ENCODE assay signal across 18 cellular contexts in the genomic region with DNA sequence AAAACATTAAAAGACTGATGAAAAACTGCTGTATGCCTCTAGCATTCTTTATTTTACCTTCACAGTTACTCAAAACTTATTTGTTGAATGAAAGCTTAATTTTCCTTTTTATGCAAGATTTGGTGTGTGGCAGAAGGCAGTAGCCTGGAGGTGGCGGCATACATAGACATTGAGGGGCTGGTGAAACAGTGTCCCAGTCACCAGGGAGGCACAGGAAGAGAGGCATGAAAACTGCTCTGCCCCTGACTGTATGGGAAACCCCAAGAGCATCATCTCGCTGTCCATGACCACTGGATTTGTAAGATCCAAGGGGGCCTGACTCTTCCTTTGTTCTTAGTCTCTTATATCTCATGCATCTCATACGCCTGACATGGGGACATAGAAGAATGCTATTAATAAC.
DNase-seq lines count a peak whose midpoint lies in the region; ATAC-seq and TF ChIP-seq lines count a peak whose summit lies in the region.
"Had no signal": no experiment of that assay in that cellular context is flagged by ENCODE, and none has a peak within 500 bp of the region (broad histone marks: within the 10 kb centered on the region; RNA-seq: fewer than 3 reads in every experiment).

No MANE protein-coding gene starts in this region.

- H3K9me3 ChIP-seq in Loucy (ENCODE audit: insufficient read depth, low read depth, low read length) = no peaks in the 10 kb centered on the region
- H3K9me3 ChIP-seq: A549; BLaER1 treated with 17β-estradiol and CSF1 and Interleukin-3, amounts not matched to agents 10 nM and 100 nM; Caco-2 had no signal

- H3K4me1 ChIP-seq in Loucy (ENCODE audit: insufficient read depth, low read length, poor library complexity, severe bottlenecking) = peaks cover 6% of the 10 kb centered on the region
- H3K4me1 ChIP-seq: A549, Caco-2 had no signal

- H3K36me3 Mint-ChIP-seq in WTC11 (no peaks in the 10 kb centered on the region), glutamatergic neuron (ENCODE audit: unreplicated experiment) (no peaks in the 10 kb centered on the region)
- H3K36me3 Mint-ChIP-seq: CD8-positive, alpha-beta T cell had no signal

- POLR2A ChIA-PET in WTC11 (lab: Charles Lee) = no interaction called here

- H3K27me3 ChIP-seq in GM06990 (replicated peaks; ENCODE audit: control insufficient read depth, insufficient read depth, low read length) (no peaks in the 10 kb centered on the region), Loucy (ENCODE audit: insufficient read depth, low read length, poor library complexity, severe bottlenecking) (no peaks in the 10 kb centered on the region)
- H3K27me3 ChIP-seq: BLaER1 treated with 17β-estradiol and CSF1 and Interleukin-3, amounts not matched to agents 10 nM and 100 nM had no signal

- H3K4me1 Mint-ChIP-seq in WTC11 = peaks cover 37% of the 10 kb centered on the region
- H3K4me1 Mint-ChIP-seq in glutamatergic neuron (ENCODE audit: low read depth, unreplicated experiment) = peaks cover 23% of the 10 kb centered on the region
- H3K4me1 Mint-ChIP-seq: B cell had no signal

- H3K9ac ChIP-seq in Loucy (ENCODE audit: low read depth, low read length, poor library complexity, severe bottlenecking) = no peak overlapping the region
- H3K9ac ChIP-seq: BLaER1 treated with 17β-estradiol and CSF1 and Interleukin-3, amounts not matched to agents 10 nM and 100 nM had no signal

- H4K20me1 ChIP-seq in Loucy (ENCODE audit: insufficient read depth, low read length, poor library complexity, severe bottlenecking) = no peaks in the 10 kb centered on the region
- H4K20me1 ChIP-seq: BLaER1 treated with 17β-estradiol and CSF1 and Interleukin-3, amounts not matched to agents 10 nM and 100 nM had no signal

- H3K4me3 ChIP-seq in GM06990 (replicated peaks; ENCODE audit: low read depth, low read length) = no peak overlapping the region
- no peak overlapping the region for H3K4me3 ChIP-seq in Loucy (ENCODE audit: low read length, poor library complexity, severe bottlenecking)
- H3K4me3 ChIP-seq: A549; BLaER1 treated with 17β-estradiol and CSF1 and Interleukin-3, amounts not matched to agents 10 nM and 100 nM had no signal

- CTCF ChIA-PET in WTC11 (lab: Charles Lee) = interaction anchor here (0.8 to 1.2 kb wide), 2 partner anchors 9 to 15 kb away, joined by 3 to 4 read pairs; no protein-coding TSS in a partner anchor

- H2AFZ ChIP-seq in Loucy (ENCODE audit: low read length) = no peak overlapping the region

- no peaks in the 10 kb centered on the region for H3K9me2 ChIP-seq in Loucy (replicated peaks; ENCODE audit: low read depth, low read length)

- H3K4me3 Mint-ChIP-seq in WTC11 (no peak overlapping the region), glutamatergic neuron (ENCODE audit: unreplicated experiment) (no peak overlapping the region)
- H3K4me3 Mint-ChIP-seq: B cell; CD4-positive, alpha-beta T cell; CD8-positive, alpha-beta T cell had no signal

- no peaks in the 10 kb centered on the region for H3K79me2 ChIP-seq in Loucy (ENCODE audit: insufficient read depth, low read length)

- no peaks in the 10 kb centered on the region for H3F3A ChIP-seq in Loucy (ENCODE audit: low read depth)

- H3K9me3 Mint-ChIP-seq in WTC11 = no peaks in the 10 kb centered on the region
- no peaks in the 10 kb centered on the region for H3K9me3 Mint-ChIP-seq in glutamatergic neuron (ENCODE audit: unreplicated experiment)
- H3K9me3 Mint-ChIP-seq: CD4-positive, alpha-beta T cell; CD8-positive, alpha-beta T cell had no signal

- no peak for DNase-seq in GM06990 (ENCODE audit: extremely low read depth, insufficient read length)
- DNase-seq in WTC11 (ENCODE audit: low spot score) = no peak
- peak; percentile 26 for DNase-seq in glutamatergic neuron
- DNase-seq in epidermal melanocyte (ENCODE audit: insufficient read length, low spot score) = no peak
- no peak for DNase-seq in glomerular visceral epithelial cell (ENCODE audit: extremely low spot score)
- DNase-seq: AML-193; Caco-2; Calu3; CD4-positive, alpha-beta T cell; CD8-positive, alpha-beta T cell; DMS79 treated with DMSO at 0.1 percent for 48 hours; GF-D8 had no signal

- H3K27me3 Mint-ChIP-seq in WTC11 (ENCODE audit: low read depth) (no peaks in the 10 kb centered on the region), glutamatergic neuron (ENCODE audit: unreplicated experiment) (peaks cover 2% of the 10 kb centered on the region)
- H3K27me3 Mint-ChIP-seq: B cell; CD4-positive, alpha-beta T cell had no signal

- H3K27ac Mint-ChIP-seq in WTC11 = no peak overlapping the region
- H3K27ac Mint-ChIP-seq in glutamatergic neuron (ENCODE audit: unreplicated experiment) = no peak overlapping the region
- H3K27ac Mint-ChIP-seq: B cell; CD4-positive, alpha-beta T cell; CD8-positive, alpha-beta T cell had no signal

- peak; percentile 2 for TF ChIP-seq CTCF in GM06990 (IDR thresholded peaks at IDR 0.05; ENCODE audit: insufficient read depth, low read length, poor library complexity, severe bottlenecking)
- TF ChIP-seq CTCF in Loucy (conservative IDR thresholded peaks at IDR 0.05; ENCODE audit: low read length) = 0 out of 2 replicates have a peak, but pooled peaks have one; percentile 11
- TF ChIP-seq CTCF in WTC11 (IDR thresholded peaks at IDR 0.05) = no peak
- TF ChIP-seq CTCF in glutamatergic neuron (IDR thresholded peaks at IDR 0.05; ENCODE audit: partially characterized antibody, unreplicated experiment) = no peak

- ATAC-seq in WTC11 = peak; percentile 68
- no peak for ATAC-seq in HG03571 (IDR thresholded peaks at IDR 0.05; ENCODE audit: unreplicated experiment)
- no peak for ATAC-seq in HG02623 (IDR thresholded peaks at IDR 0.05; ENCODE audit: unreplicated experiment)
- ATAC-seq: A549; CD8-positive, alpha-beta T cell had no signal

- no peak overlapping the region for H3K4me2 ChIP-seq in Loucy (ENCODE audit: low read depth, low read length, poor library complexity, severe bottlenecking)
- H3K4me2 ChIP-seq: A549 had no signal

- no peaks in the 10 kb centered on the region for H3K36me3 ChIP-seq in GM06990 (ENCODE audit: control insufficient read depth, insufficient read depth, low read length)
- H3K36me3 ChIP-seq in Loucy (ENCODE audit: insufficient read depth, low read length) = no peaks in the 10 kb centered on the region
- H3K36me3 ChIP-seq: BLaER1 treated with 17β-estradiol and CSF1 and Interleukin-3, amounts not matched to agents 10 nM and 100 nM had no signal

TF ChIP-seq in WTC11, 78 proteins besides CTCF, POLR2A, EP300 and RAD21 (continues in another document):
- TF ChIP-seq ZNF423 (CRISPR knock-in tag; IDR thresholded peaks at IDR 0.05) (no peak), EMX1 (CRISPR knock-in tag; IDR thresholded peaks at IDR 0.05) (no peak), TCF7 (CRISPR knock-in tag; IDR thresholded peaks at IDR 0.05; ENCODE audit: low read depth) (no peak), GABPB1 (CRISPR knock-in tag; IDR thresholded peaks at IDR 0.05) (no peak), RORB (CRISPR knock-in tag; IDR thresholded peaks at IDR 0.05) (no peak), CBFB (CRISPR knock-in tag; IDR thresholded peaks at IDR 0.05; ENCODE audit: low read depth) (no peak), ZBTB21 (CRISPR knock-in tag; IDR thresholded peaks at IDR 0.05; ENCODE audit: borderline replicate concordance) (no peak), ZNF317 (CRISPR knock-in tag; IDR thresholded peaks at IDR 0.05; ENCODE audit: borderline replicate concordance, low read depth) (no peak), CREB1 (CRISPR knock-in tag; IDR thresholded peaks at IDR 0.05) (no peak), ZNF121 (CRISPR knock-in tag; IDR thresholded peaks at IDR 0.05) (no peak)
- TF ChIP-seq, protein P1, sequence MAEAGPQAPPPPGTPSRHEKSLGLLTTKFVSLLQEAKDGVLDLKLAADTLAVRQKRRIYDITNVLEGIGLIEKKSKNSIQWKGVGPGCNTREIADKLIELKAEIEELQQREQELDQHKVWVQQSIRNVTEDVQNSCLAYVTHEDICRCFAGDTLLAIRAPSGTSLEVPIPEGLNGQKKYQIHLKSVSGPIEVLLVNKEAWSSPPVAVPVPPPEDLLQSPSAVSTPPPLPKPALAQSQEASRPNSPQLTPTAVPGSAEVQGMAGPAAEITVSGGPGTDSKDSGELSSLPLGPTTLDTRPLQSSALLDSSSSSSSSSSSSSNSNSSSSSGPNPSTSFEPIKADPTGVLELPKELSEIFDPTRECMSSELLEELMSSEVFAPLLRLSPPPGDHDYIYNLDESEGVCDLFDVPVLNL (CRISPR knock-in tag; IDR thresholded peaks at IDR 0.05; ENCODE audit: borderline replicate concordance, low read depth) = no peak
- TF ChIP-seq, protein P2, sequence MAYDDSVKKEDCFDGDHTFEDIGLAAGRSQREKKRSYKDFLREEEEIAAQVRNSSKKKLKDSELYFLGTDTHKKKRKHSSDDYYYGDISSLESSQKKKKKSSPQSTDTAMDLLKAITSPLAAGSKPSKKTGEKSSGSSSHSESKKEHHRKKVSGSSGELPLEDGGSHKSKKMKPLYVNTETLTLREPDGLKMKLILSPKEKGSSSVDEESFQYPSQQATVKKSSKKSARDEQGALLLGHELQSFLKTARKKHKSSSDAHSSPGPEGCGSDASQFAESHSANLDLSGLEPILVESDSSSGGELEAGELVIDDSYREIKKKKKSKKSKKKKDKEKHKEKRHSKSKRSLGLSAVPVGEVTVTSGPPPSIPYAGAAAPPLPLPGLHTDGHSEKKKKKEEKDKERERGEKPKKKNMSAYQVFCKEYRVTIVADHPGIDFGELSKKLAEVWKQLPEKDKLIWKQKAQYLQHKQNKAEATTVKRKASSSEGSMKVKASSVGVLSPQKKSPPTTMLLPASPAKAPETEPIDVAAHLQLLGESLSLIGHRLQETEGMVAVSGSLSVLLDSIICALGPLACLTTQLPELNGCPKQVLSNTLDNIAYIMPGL (CRISPR knock-in tag; IDR thresholded peaks at IDR 0.05) = no peak
- TF ChIP-seq, protein P3, sequence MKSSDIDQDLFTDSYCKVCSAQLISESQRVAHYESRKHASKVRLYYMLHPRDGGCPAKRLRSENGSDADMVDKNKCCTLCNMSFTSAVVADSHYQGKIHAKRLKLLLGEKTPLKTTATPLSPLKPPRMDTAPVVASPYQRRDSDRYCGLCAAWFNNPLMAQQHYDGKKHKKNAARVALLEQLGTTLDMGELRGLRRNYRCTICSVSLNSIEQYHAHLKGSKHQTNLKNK (CRISPR knock-in tag; IDR thresholded peaks at IDR 0.05) = no peak
- TF ChIP-seq, protein P4, sequence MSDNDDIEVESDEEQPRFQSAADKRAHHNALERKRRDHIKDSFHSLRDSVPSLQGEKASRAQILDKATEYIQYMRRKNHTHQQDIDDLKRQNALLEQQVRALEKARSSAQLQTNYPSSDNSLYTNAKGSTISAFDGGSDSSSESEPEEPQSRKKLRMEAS (CRISPR knock-in tag; IDR thresholded peaks at IDR 0.05) = no peak
- TF ChIP-seq, protein P5, sequence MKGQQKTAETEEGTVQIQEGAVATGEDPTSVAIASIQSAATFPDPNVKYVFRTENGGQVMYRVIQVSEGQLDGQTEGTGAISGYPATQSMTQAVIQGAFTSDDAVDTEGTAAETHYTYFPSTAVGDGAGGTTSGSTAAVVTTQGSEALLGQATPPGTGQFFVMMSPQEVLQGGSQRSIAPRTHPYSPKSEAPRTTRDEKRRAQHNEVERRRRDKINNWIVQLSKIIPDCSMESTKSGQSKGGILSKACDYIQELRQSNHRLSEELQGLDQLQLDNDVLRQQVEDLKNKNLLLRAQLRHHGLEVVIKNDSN (CRISPR knock-in tag; IDR thresholded peaks at IDR 0.05) = no peak

Comparison
In these comparisons a context has a peak if more than half of its experiments do, and no peak if none do; other contexts are left out.
1. CTCF ChIP-seq: peak in GM06990 (single experiment) and Loucy (single experiment); none in WTC11 (single experiment) and glutamatergic neuron (single experiment).